Comparison of ENCODE assay signal across 16 cellular contexts in genomic region chr4:99248714-99249113, GRCh38. TPM values are rescaled to one million over a fixed set of nuclear protein-coding genes. Genes with fewer than 3 reads are reported as not detected.
"Had no signal": no experiment of that assay in that cellular context is flagged by ENCODE, and none has a peak within 500 bp of the region (broad histone marks: within the 10 kb centered on the region; RNA-seq: fewer than 3 reads in every experiment).

No MANE protein-coding gene starts in this region.

- DNase-seq: activated CD4-positive, alpha-beta T cell treated with anti-CD3 and anti-CD28 coated beads for 4 hours; activated CD8-positive, alpha-beta T cell treated with anti-CD3 and anti-CD28 coated beads for 36 hours; activated effector memory CD4-positive, alpha-beta T cell treated with anti-CD3 and anti-CD28 coated beads, Interleukin-2, amount 50 U/mL, for 16 hours; activated T-cell treated with anti-CD3 and anti-CD28 coated beads, Interleukin-2, amount 50 U/mL, for 48 hours; adrenal gland; effector CD8-positive, alpha-beta T cell; islet precursor cell; naive thymus-derived CD8-positive, alpha-beta T cell; retina; stimulated activated CD4-positive, alpha-beta T cell treated with anti-CD3 and anti-CD28 coated beads, Interleukin-2, amount 100 ng/mL, for 48 hours; transverse colon had no signal

- H3K27me3 ChIP-seq: adrenal gland, transverse colon had no signal

- H3K9me3 ChIP-seq: adrenal gland had no signal

- H3K4me1 ChIP-seq: adrenal gland, transverse colon had no signal

- H3K27ac ChIP-seq: adrenal gland, transverse colon had no signal

- H3K36me3 ChIP-seq: adrenal gland, transverse colon had no signal

- H3K4me3 ChIP-seq: adrenal gland, transverse colon had no signal

- ATAC-seq: activated CD8-positive, alpha-beta T cell treated with anti-CD3 and anti-CD28 coated beads for 36 hours; naive thymus-derived CD8-positive, alpha-beta T cell; stimulated activated memory B cell treated with anti-CD40 and anti-IgM and Interleukin-4, amounts not matched to agents 10 μg/mL and 1 μg/mL and 100 μg/mL, for 72 hours; WTC11 had no signal

RNA-seq across cellular contexts. Expression of gene ADH6, which starts 29.7 kb away (rescaled TPM):
- total RNA-seq: activated CD8-positive, alpha-beta T cell treated with anti-CD3 and anti-CD28 coated beads for 36 hours; endothelial cell of umbilical vein; lung microvascular endothelial cell; naive thymus-derived CD8-positive, alpha-beta T cell; T-helper 2 cell treated with Interferon-gamma antibody and Interleukin-4, amounts not matched to agents 100 ng/mL and 5 ng/mL, for 36 hours had no signal

RNA-seq across cellular contexts. Expression of gene ADH1A, which starts 42.1 kb away (rescaled TPM):
- total RNA-seq: activated CD8-positive, alpha-beta T cell treated with anti-CD3 and anti-CD28 coated beads for 36 hours; endothelial cell of umbilical vein; lung microvascular endothelial cell; naive thymus-derived CD8-positive, alpha-beta T cell; T-helper 2 cell treated with Interferon-gamma antibody and Interleukin-4, amounts not matched to agents 100 ng/mL and 5 ng/mL, for 36 hours; transverse colon; WTC11 had no signal
